In genomic region chr2:26238301-26238958, GRCh38 we compare ENCODE assay signal across 1 cellular context.
A peak's percentile ranks its signal among the peaks of the same experiment; 100 is the strongest.
TF ChIP-seq lines count a peak whose summit lies in the region.

No MANE protein-coding gene starts in this region.

TF ChIP-seq in HepG2, 621 proteins besides CTCF, POLR2A, EP300 and RAD21 (continued from another document and continues in another):
- 0 out of 2 replicates have a peak, but pooled peaks have one; percentile 65 for TF ChIP-seq ZSCAN9 (CRISPR knock-in tag; IDR thresholded peaks at IDR 0.05; ENCODE audit: borderline replicate concordance)
- TF ChIP-seq PHF5A (CRISPR knock-in tag; IDR thresholded peaks at IDR 0.05; ENCODE audit: low read depth, unreplicated experiment) = no peak
- no peak for TF ChIP-seq SETDB1 (CRISPR knock-in tag; IDR thresholded peaks at IDR 0.05; ENCODE audit: borderline replicate concordance)
- no peak for TF ChIP-seq FOSL1 (CRISPR knock-in tag; IDR thresholded peaks at IDR 0.05; ENCODE audit: borderline replicate concordance)
- TF ChIP-seq PHF20 (CRISPR knock-in tag; IDR thresholded peaks at IDR 0.05) = no peak
- TF ChIP-seq FOXM1 (CRISPR knock-in tag; IDR thresholded peaks at IDR 0.05) = no peak
- no peak for TF ChIP-seq TBX2 (CRISPR knock-in tag; IDR thresholded peaks at IDR 0.05; ENCODE audit: borderline replicate concordance)
- TF ChIP-seq SMAD3 (CRISPR knock-in tag; IDR thresholded peaks at IDR 0.05) = 0 out of 2 replicates have a peak, but pooled peaks have one; percentile 17
- no peak for TF ChIP-seq MBNL3 (CRISPR knock-in tag; conservative IDR thresholded peaks at IDR 0.05)
- no peak for TF ChIP-seq JARID2 (CRISPR knock-in tag; IDR thresholded peaks at IDR 0.05; ENCODE audit: insufficient replicate concordance)
- no peak for TF ChIP-seq ZNF160 (CRISPR knock-in tag; IDR thresholded peaks at IDR 0.05)
- TF ChIP-seq TAF15 (IDR thresholded peaks at IDR 0.05; ENCODE audit: low read depth, low read length, poor library complexity, severe bottlenecking) = no peak
- TF ChIP-seq ZNF326 (CRISPR knock-in tag; IDR thresholded peaks at IDR 0.05; ENCODE audit: borderline replicate concordance) = no peak
- TF ChIP-seq ETV5 (CRISPR knock-in tag; IDR thresholded peaks at IDR 0.05; ENCODE audit: borderline replicate concordance) = no peak; the same call in 1 of the 2 replicates
- TF ChIP-seq, protein P1, sequence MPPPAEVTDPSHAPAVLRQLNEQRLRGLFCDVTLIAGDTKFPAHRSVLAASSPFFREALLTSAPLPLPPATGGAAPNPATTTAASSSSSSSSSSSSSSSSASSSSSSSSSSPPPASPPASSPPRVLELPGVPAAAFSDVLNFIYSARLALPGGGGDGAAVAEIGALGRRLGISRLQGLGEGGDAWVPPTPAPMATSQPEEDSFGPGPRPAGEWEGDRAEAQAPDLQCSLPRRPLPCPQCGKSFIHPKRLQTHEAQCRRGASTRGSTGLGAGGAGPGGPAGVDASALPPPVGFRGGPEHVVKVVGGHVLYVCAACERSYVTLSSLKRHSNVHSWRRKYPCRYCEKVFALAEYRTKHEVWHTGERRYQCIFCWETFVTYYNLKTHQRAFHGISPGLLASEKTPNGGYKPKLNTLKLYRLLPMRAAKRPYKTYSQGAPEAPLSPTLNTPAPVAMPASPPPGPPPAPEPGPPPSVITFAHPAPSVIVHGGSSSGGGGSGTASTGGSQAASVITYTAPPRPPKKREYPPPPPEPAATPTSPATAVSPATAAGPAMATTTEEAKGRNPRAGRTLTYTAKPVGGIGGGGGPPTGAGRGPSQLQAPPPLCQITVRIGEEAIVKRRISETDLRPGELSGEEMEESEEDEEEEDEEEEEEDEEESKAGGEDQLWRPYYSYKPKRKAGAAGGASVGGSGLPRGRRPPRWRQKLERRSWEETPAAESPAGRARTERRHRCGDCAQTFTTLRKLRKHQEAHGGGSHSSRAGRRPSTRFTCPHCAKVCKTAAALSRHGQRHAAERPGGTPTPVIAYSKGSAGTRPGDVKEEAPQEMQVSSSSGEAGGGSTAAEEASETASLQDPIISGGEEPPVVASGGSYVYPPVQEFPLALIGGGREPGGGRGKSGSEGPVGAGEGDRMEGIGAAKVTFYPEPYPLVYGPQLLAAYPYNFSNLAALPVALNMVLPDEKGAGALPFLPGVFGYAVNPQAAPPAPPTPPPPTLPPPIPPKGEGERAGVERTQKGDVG (CRISPR knock-in tag; IDR thresholded peaks at IDR 0.05; ENCODE audit: borderline replicate concordance) = no peak
- no peak for TF ChIP-seq MXD3 (CRISPR knock-in tag; IDR thresholded peaks at IDR 0.05)
- no peak for TF ChIP-seq FOXA1 (IDR thresholded peaks at IDR 0.05)
- TF ChIP-seq FOXA1 (CRISPR knock-in tag; IDR thresholded peaks at IDR 0.05) = peak; percentile 94
- no peak for TF ChIP-seq ZNF138 (CRISPR knock-in tag; IDR thresholded peaks at IDR 0.05; ENCODE audit: low read depth)
- no peak for TF ChIP-seq CEBPZ (IDR thresholded peaks at IDR 0.05; ENCODE audit: low read length)
- TF ChIP-seq ZNF570 (CRISPR knock-in tag; IDR thresholded peaks at IDR 0.05; ENCODE audit: borderline replicate concordance) = no peak
- TF ChIP-seq CBX5 (CRISPR knock-in tag; IDR thresholded peaks at IDR 0.05; ENCODE audit: borderline replicate concordance) = no peak
- peak; percentile 85 for TF ChIP-seq ARID5B (CRISPR knock-in tag; IDR thresholded peaks at IDR 0.05)
- no peak for TF ChIP-seq ZEB1 (IDR thresholded peaks at IDR 0.05; ENCODE audit: insufficient replicate concordance, low read depth)
- TF ChIP-seq DMAP1 (CRISPR knock-in tag; IDR thresholded peaks at IDR 0.05) = no peak
- TF ChIP-seq, protein P2, sequence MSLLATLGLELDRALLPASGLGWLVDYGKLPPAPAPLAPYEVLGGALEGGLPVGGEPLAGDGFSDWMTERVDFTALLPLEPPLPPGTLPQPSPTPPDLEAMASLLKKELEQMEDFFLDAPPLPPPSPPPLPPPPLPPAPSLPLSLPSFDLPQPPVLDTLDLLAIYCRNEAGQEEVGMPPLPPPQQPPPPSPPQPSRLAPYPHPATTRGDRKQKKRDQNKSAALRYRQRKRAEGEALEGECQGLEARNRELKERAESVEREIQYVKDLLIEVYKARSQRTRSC (CRISPR knock-in tag; IDR thresholded peaks at IDR 0.05; ENCODE audit: low read depth) = no peak
- TF ChIP-seq REPIN1 (CRISPR knock-in tag; IDR thresholded peaks at IDR 0.05; ENCODE audit: borderline replicate concordance, low read depth) = peak; percentile 17; the same call in 1 of the 2 replicates
- no peak for TF ChIP-seq HMG20B (CRISPR knock-in tag; conservative IDR thresholded peaks at IDR 0.05)
- no peak for TF ChIP-seq BRF2 (CRISPR knock-in tag; IDR thresholded peaks at IDR 0.05)
- TF ChIP-seq ZSCAN31 (CRISPR knock-in tag; IDR thresholded peaks at IDR 0.05; ENCODE audit: low read depth) = no peak
- no peak for TF ChIP-seq SIN3B (IDR thresholded peaks at IDR 0.05; ENCODE audit: low read length)
- TF ChIP-seq XBP1 (CRISPR knock-in tag; IDR thresholded peaks at IDR 0.05) = no peak
- no peak for TF ChIP-seq RBAK (CRISPR knock-in tag; IDR thresholded peaks at IDR 0.05)
- no peak for TF ChIP-seq ATF4 (CRISPR knock-in tag; IDR thresholded peaks at IDR 0.05)
- 0 out of 2 replicates have a peak, but pooled peaks have one; percentile 10 for TF ChIP-seq ZNF792 (CRISPR knock-in tag; IDR thresholded peaks at IDR 0.05)
- no peak for TF ChIP-seq BATF2 (CRISPR knock-in tag; IDR thresholded peaks at IDR 0.05)
- TF ChIP-seq ISL2 (CRISPR knock-in tag; IDR thresholded peaks at IDR 0.05) = 0 out of 2 replicates have a peak, but pooled peaks have one; percentile 15
- TF ChIP-seq ATF2 (CRISPR knock-in tag; IDR thresholded peaks at IDR 0.05) = no peak
- TF ChIP-seq ZNF34 (CRISPR knock-in tag; IDR thresholded peaks at IDR 0.05; ENCODE audit: borderline replicate concordance) = no peak
- no peak for TF ChIP-seq SYNCRIP (IDR thresholded peaks at IDR 0.05; ENCODE audit: insufficient read depth, low read depth, low read length)
- TF ChIP-seq ZNF878 (CRISPR knock-in tag; IDR thresholded peaks at IDR 0.05) = no peak; the same call in 1 of the 2 replicates
- TF ChIP-seq GMEB1 (CRISPR knock-in tag; IDR thresholded peaks at IDR 0.05; ENCODE audit: borderline replicate concordance) = no peak
- TF ChIP-seq FIP1L1 (IDR thresholded peaks at IDR 0.05; ENCODE audit: borderline replicate concordance, insufficient read depth, low read depth, low read length) = no peak
- TF ChIP-seq FUBP1 (CRISPR knock-in tag; IDR thresholded peaks at IDR 0.05; ENCODE audit: borderline replicate concordance) = no peak
